Comparison of ENCODE assay signal across 23 cellular contexts in the genomic region with DNA sequence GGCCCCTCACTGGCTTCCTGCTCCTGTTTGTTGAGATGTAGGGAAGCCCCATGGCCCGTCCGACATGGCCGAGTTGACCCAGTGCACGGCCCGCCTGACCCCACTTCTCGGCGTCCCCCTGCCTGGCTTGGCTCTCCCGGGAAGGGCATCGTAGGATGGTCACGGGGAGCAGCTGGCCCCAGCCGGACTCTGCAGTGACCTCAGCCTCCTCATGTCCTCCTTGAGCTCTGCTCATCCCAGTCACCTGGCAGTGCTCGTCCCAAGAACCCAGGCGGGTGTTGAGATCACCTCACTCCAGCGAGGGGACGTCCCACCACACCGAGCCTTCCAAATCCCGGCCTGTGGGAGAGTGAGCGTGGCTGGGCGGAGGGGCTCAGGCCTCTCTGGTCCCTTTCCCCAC. TPM values are rescaled to one million over a fixed set of nuclear protein-coding genes. Genes with fewer than 3 reads are reported as not detected.
DNase-seq lines count a peak whose midpoint lies in the region; ATAC-seq, FAIRE-seq and TF ChIP-seq lines count a peak whose summit lies in the region.
"Had no signal": no experiment of that assay in that cellular context is flagged by ENCODE, and none has a peak within 500 bp of the region (broad histone marks: within the 10 kb centered on the region; RNA-seq: fewer than 3 reads in every experiment).

No MANE protein-coding gene starts in this region.

- no peak overlapping the region for H2AK5ac ChIP-seq in H1 (ENCODE audit: low read depth, low read length)
- H2AK5ac ChIP-seq in neuronal stem cell (ENCODE audit: low read depth, low read length) = peak overlapping the region; percentile 28

- DNase-seq in HCT116 (ENCODE audit: low read depth, low spot score) (no peak), Panc1 (ENCODE audit: low read depth, low spot score) (no peak), H1 (ENCODE audit: low read depth in 1 of 2, low spot score in 2 of 2) (no peak), neuronal stem cell (ENCODE audit: low spot score) (no peak), left ventricle myocardium inferior (no peak)
- DNase-seq: 8988T; ACHN; AML-193; BE2C; CD4-positive, alpha-beta T cell; CD8-positive, alpha-beta memory T cell; DMS53; DMS79 treated with DMSO at 0.1 percent for 48 hours; GF-D8 had no signal

- H3K14ac ChIP-seq in H1 (ENCODE audit: insufficient read length) (no peak overlapping the region), neuronal stem cell (ENCODE audit: low read length) (no peak overlapping the region)

- no peak for TF ChIP-seq CTCF in HCT116 (IDR thresholded peaks at IDR 0.05 in 2 of 3, conservative IDR thresholded peaks at IDR 0.05 in 1 of 3; ENCODE audit: borderline replicate concordance in 1 of 3, insufficient read depth in 1 of 3, low read depth in 2 of 3, low read length in 2 of 3)
- TF ChIP-seq CTCF in Panc1 (IDR thresholded peaks at IDR 0.05) = no peak
- TF ChIP-seq CTCF in H1 (IDR thresholded peaks at IDR 0.05; ENCODE audit: control extremely low read depth in 1 of 3, insufficient read depth in 1 of 3, low read depth in 1 of 3, low read length in 3 of 3) = no peak
- TF ChIP-seq CTCF in left ventricle myocardium inferior (IDR thresholded peaks at IDR 0.05; ENCODE audit: borderline replicate concordance) = no peak

- H4K91ac ChIP-seq in H1 (replicated peaks; ENCODE audit: insufficient read length, low read length) (no peak overlapping the region), neuronal stem cell (ENCODE audit: low read depth, low read length, poor library complexity) (no peak overlapping the region)

- H3K4me1 ChIP-seq in HCT116 (ENCODE audit: control insufficient read depth in 1 of 2, insufficient read depth in 2 of 2, low read length in 2 of 2) (peaks cover 0 to 4% of the 10 kb centered on the region in 2 experiments; a peak in 1 of 4 replicates), Panc1 (ENCODE audit: control insufficient read depth, insufficient read depth, low read length) (peaks cover 88% of the 10 kb centered on the region), H1 (replicated peaks in 1 of 4; ENCODE audit: control insufficient read depth in 3 of 4, insufficient read depth in 4 of 4, low read length in 3 of 4) (peaks cover 0 to under 1% (median 0%) of the 10 kb centered on the region in 4 experiments; a peak in 3 of 7 replicates), neuronal stem cell (ENCODE audit: control insufficient read depth in 2 of 2, insufficient read depth in 1 of 2, low read depth in 1 of 2, low read length in 2 of 2) (peaks cover 0 to under 1% of the 10 kb centered on the region in 2 donors), left ventricle myocardium inferior (peaks cover 35% of the 10 kb centered on the region)

- TF ChIP-seq RAD21 in HCT116 (IDR thresholded peaks at IDR 0.05; ENCODE audit: low read depth) (no peak), H1 (IDR thresholded peaks at IDR 0.05 in 1 of 2, conservative IDR thresholded peaks at IDR 0.05 in 1 of 2; ENCODE audit: low read depth in 2 of 2, low read length in 2 of 2) (no peak)

- H3K4ac ChIP-seq in H1 (replicated peaks; ENCODE audit: insufficient read length, low read depth, low read length) (no peak overlapping the region), neuronal stem cell (ENCODE audit: low read length) (no peak overlapping the region)

- H3K79me2 ChIP-seq in HCT116 (ENCODE audit: insufficient read depth, low read length) = peaks cover 76% of the 10 kb centered on the region
- H3K79me2 ChIP-seq in H1 (ENCODE audit: control insufficient read depth in 1 of 2, insufficient read depth in 2 of 2, low read length in 2 of 2) = no peaks in the 10 kb centered on the region

- H3K4me3 ChIP-seq in HCT116 (replicated peaks in 1 of 2; ENCODE audit: low read depth in 1 of 2, low read length in 2 of 2) = no peak overlapping the region
- H3K4me3 ChIP-seq in Panc1 (ENCODE audit: low read depth in 2 of 2, low read length in 2 of 2) = no peak overlapping the region
- no peak overlapping the region for H3K4me3 ChIP-seq in H1 (ENCODE audit: extremely low read depth in 1 of 4, insufficient read depth in 2 of 4, low read depth in 3 of 4, low read length in 4 of 4)
- H3K4me3 ChIP-seq in neuronal stem cell (ENCODE audit: low read length in 2 of 2) = no peak overlapping the region
- H3K4me3 ChIP-seq in left ventricle myocardium inferior = no peak overlapping the region
- H3K4me3 ChIP-seq: A549; BLaER1 treated with 17β-estradiol and CSF1 and Interleukin-3, amounts not matched to agents 10 nM and 100 nM; GM23338; HAP-1 had no signal

- RAD21 ChIA-PET in HCT116 (lab: Charles Lee; ENCODE audit: low non-redundant PET in 1 of 2, low total read pairs in 2 of 2, uncharacterized antibody in 2 of 2, unreplicated experiment in 2 of 2) = no interaction called here

- H2BK5ac ChIP-seq in H1 (ENCODE audit: low read depth, low read length) (no peak overlapping the region), neuronal stem cell (ENCODE audit: low read length) (no peak overlapping the region)

- no peak overlapping the region for H2AFZ ChIP-seq in HCT116 (ENCODE audit: low read depth, low read length, poor library complexity, severe bottlenecking)
- H2AFZ ChIP-seq in H1 (ENCODE audit: low read length) = no peak overlapping the region
- H2AFZ ChIP-seq in neuronal stem cell (ENCODE audit: low read length) = no peak overlapping the region
- H2AFZ ChIP-seq: GM23338 had no signal

- H2BK120ac ChIP-seq in H1 (replicated peaks; ENCODE audit: low read depth, low read length) (no peak overlapping the region), neuronal stem cell (ENCODE audit: low read depth, low read length) (no peak overlapping the region)

- H3K27ac ChIP-seq in HCT116 (ENCODE audit: low read depth, low read length) (peak overlapping the region; percentile 14; the same call in 1 of the 2 replicates), Panc1 (ENCODE audit: low read length) (peak overlapping the region; percentile 63), H1 (ENCODE audit: low read depth, low read length) (no peak overlapping the region), neuronal stem cell (replicated peaks; ENCODE audit: low read length) (no peak overlapping the region), left ventricle myocardium inferior (replicated peaks) (no peak overlapping the region)
- H3K27ac ChIP-seq: A549 had no signal

- H3K9me3 ChIP-seq in HCT116 (ENCODE audit: control insufficient read depth in 1 of 2, insufficient read depth in 1 of 2, low read depth in 1 of 2, low read length in 2 of 2) = no peaks in the 10 kb centered on the region
- H3K9me3 ChIP-seq in Panc1 (ENCODE audit: control insufficient read depth, insufficient read depth, low read depth, low read length) = no peaks in the 10 kb centered on the region
- no peaks in the 10 kb centered on the region for H3K9me3 ChIP-seq in H1 (ENCODE audit: insufficient read depth in 2 of 2, low read depth in 1 of 2, low read length in 1 of 2)
- H3K9me3 ChIP-seq in neuronal stem cell (replicated peaks in 1 of 2; ENCODE audit: control insufficient read depth in 2 of 2, insufficient read depth in 1 of 2, low read depth in 1 of 2, low read length in 2 of 2) = no peaks in the 10 kb centered on the region
- no peaks in the 10 kb centered on the region for H3K9me3 ChIP-seq in left ventricle myocardium inferior (replicated peaks)
- H3K9me3 ChIP-seq: A549; BE2C; BLaER1 treated with 17β-estradiol and CSF1 and Interleukin-3, amounts not matched to agents 10 nM and 100 nM; HAP-1 had no signal

- H3K4me2 ChIP-seq in HCT116 (ENCODE audit: low read length) (no peak overlapping the region), H1 (ENCODE audit: insufficient read depth in 1 of 2, low read depth in 2 of 2, low read length in 2 of 2) (no peak overlapping the region), neuronal stem cell (ENCODE audit: insufficient read depth, low read length, poor library complexity, severe bottlenecking) (no peak overlapping the region)
- H3K4me2 ChIP-seq: A549, GM23338 had no signal

- POLR2A ChIA-PET in HCT116 (lab: Charles Lee) = no interaction called here
- POLR2A ChIA-PET in Panc1 (lab: Charles Lee) = no interaction called here
- POLR2A ChIA-PET in H1 (lab: Charles Lee; ENCODE audit: partially characterized antibody) = no interaction called here

- no peaks in the 10 kb centered on the region for H3K23me2 ChIP-seq in H1 (ENCODE audit: low read depth, low read length)

- H4K8ac ChIP-seq in H1 (ENCODE audit: extremely low read depth, insufficient read depth, low read length) = peak overlapping the region; percentile 28
- peak overlapping the region; percentile 92 for H4K8ac ChIP-seq in neuronal stem cell (ENCODE audit: low read depth, low read length)

- H2BK12ac ChIP-seq in H1 (ENCODE audit: low read depth, low read length) (no peak overlapping the region), neuronal stem cell (ENCODE audit: low read length) (no peak overlapping the region)

- no peak for TF ChIP-seq POLR2A in HCT116 (IDR thresholded peaks at IDR 0.05; ENCODE audit: borderline replicate concordance, extremely low read depth, insufficient read depth, insufficient read length)
- no peak for TF ChIP-seq POLR2A in H1 (IDR thresholded peaks at IDR 0.05; ENCODE audit: control extremely low read depth in 1 of 2, low read depth in 2 of 2, low read length in 2 of 2)

- H2BK20ac ChIP-seq in H1 (ENCODE audit: low read length) = no peak overlapping the region

- no peak overlapping the region for H2BK15ac ChIP-seq in H1 (ENCODE audit: low read length)
- peak overlapping the region; percentile 49 for H2BK15ac ChIP-seq in neuronal stem cell (ENCODE audit: low read length)

- H3K9ac ChIP-seq in HCT116 (ENCODE audit: low read length) = no peak overlapping the region
- no peak overlapping the region for H3K9ac ChIP-seq in H1 (replicated peaks in 1 of 4; ENCODE audit: extremely low read depth in 1 of 4, low read depth in 3 of 4, low read length in 3 of 4)
- H3K9ac ChIP-seq in neuronal stem cell (ENCODE audit: low read depth, low read length, poor library complexity) = no peak overlapping the region

- H3K27me3 ChIP-seq in HCT116 (ENCODE audit: insufficient read depth, low read length) (no peaks in the 10 kb centered on the region), Panc1 (ENCODE audit: control insufficient read depth, insufficient read depth, low read length) (no peaks in the 10 kb centered on the region), H1 (replicated peaks in 1 of 4; ENCODE audit: control insufficient read depth in 3 of 4, extremely low read depth in 1 of 4, insufficient read depth in 3 of 4, low read length in 3 of 4) (no peaks in the 10 kb centered on the region), neuronal stem cell (ENCODE audit: control insufficient read depth in 3 of 3, insufficient read depth in 3 of 3, low read depth in 1 of 3, low read length in 3 of 3) (peaks cover 0 to 28% (median 0%) of the 10 kb centered on the region in 3 experiments), left ventricle myocardium inferior (ENCODE audit: low read depth) (peaks cover 19% of the 10 kb centered on the region)
- H3K27me3 ChIP-seq: BE2C; BLaER1 treated with 17β-estradiol and CSF1 and Interleukin-3, amounts not matched to agents 10 nM and 100 nM had no signal

- in situ Hi-C loops in Panc1 (cut with HindIII; ENCODE audit: low pct_unique_long_range_greater_than_20kb, low sequenced_read_pairs) = no loop called here

- no peak overlapping the region for H3K18ac ChIP-seq in H1 (ENCODE audit: extremely low read depth, low read length)
- peak overlapping the region; percentile 76 for H3K18ac ChIP-seq in neuronal stem cell (ENCODE audit: low read length)

- H3K9me2 ChIP-seq in HCT116 (ENCODE audit: insufficient read depth) = no peaks in the 10 kb centered on the region

- no peak overlapping the region for H3K56ac ChIP-seq in H1 (replicated peaks; ENCODE audit: insufficient read length, low read depth, low read length)

- ATAC-seq in HCT116 (no peak), Panc1 (no peak), GM19452 (IDR thresholded peaks at IDR 0.05; ENCODE audit: unreplicated experiment) (no peak), GM21619 (IDR thresholded peaks at IDR 0.05; ENCODE audit: unreplicated experiment) (no peak)
- ATAC-seq: A549, GM23338 had no signal

- no peaks in the 10 kb centered on the region for H4K20me1 ChIP-seq in HCT116 (ENCODE audit: insufficient read depth)
- peaks cover 6 to 23% of the 10 kb centered on the region in 2 experiments for H4K20me1 ChIP-seq in H1 (replicated peaks in 1 of 2; ENCODE audit: control insufficient read depth in 1 of 2, insufficient read depth in 2 of 2, low read length in 2 of 2)

- peaks cover 7% of the 10 kb centered on the region; the same call in 1 of the 2 replicates for H3K79me1 ChIP-seq in H1 (ENCODE audit: low read depth, low read length)
- H3K79me1 ChIP-seq in neuronal stem cell (ENCODE audit: low read depth, low read length) = peaks cover 8% of the 10 kb centered on the region

- H3K23ac ChIP-seq in H1 (ENCODE audit: insufficient read length) (no peak overlapping the region), neuronal stem cell (ENCODE audit: low read depth, low read length, poor library complexity) (no peak overlapping the region)

- H3K36me3 ChIP-seq in HCT116 (ENCODE audit: control insufficient read depth in 1 of 2, insufficient read depth in 2 of 2, low read length in 2 of 2) = peaks cover 54 to 55% of the 10 kb centered on the region in 2 experiments; a peak in 3 of 4 replicates
- 0 out of 2 replicates have a peak, but pooled peaks cover 3% of the 10 kb centered on the region for H3K36me3 ChIP-seq in Panc1 (ENCODE audit: control insufficient read depth, insufficient read depth, low read length)
- no peaks in the 10 kb centered on the region for H3K36me3 ChIP-seq in H1 (ENCODE audit: control insufficient read depth in 2 of 4, insufficient read depth in 4 of 4, low read length in 3 of 4)
- H3K36me3 ChIP-seq in neuronal stem cell (replicated peaks in 1 of 2; ENCODE audit: control insufficient read depth in 2 of 2, insufficient read depth in 2 of 2, low read length in 2 of 2) = no peaks in the 10 kb centered on the region
- H3K36me3 ChIP-seq in left ventricle myocardium inferior = peaks cover 33% of the 10 kb centered on the region
- H3K36me3 ChIP-seq: HAP-1 had no signal

- CTCF ChIA-PET in HCT116 (lab: Charles Lee) = no interaction called here
- CTCF ChIA-PET in Panc1 (lab: Charles Lee) = no interaction called here
- CTCF ChIA-PET in H1 (lab: Charles Lee; ENCODE audit: partially characterized antibody) = interaction anchor here (0.9 to 1.8 kb wide), 2 partner anchors 15 to 41 kb away, joined by 3 to 4 read pairs; no protein-coding TSS in a partner anchor

- BruUV-seq in HCT116 (replicated peaks; lab: Mats Ljungman, UMichigan) (no TSS peak), Panc1 (replicated peaks; lab: Mats Ljungman, UMichigan) (no TSS peak)

- 89% methylated on average over 19 of the region's 19 CpGs; no CpG with 5 or more reads in 1 of the 2 experiments for WGBS in H1 (ENCODE audit: extremely low coverage in 1 of 2, insufficient coverage in 1 of 2, insufficient read length in 1 of 2, insufficient replicate concordance in 2 of 2, low coverage in 1 of 2, low lambda C conversion rate in 2 of 2, missing lambda C conversion rate in 1 of 2), 2 experiments
- no CpG with 5 or more reads among the region's 19 CpGs for WGBS in neuronal stem cell (ENCODE audit: extremely low coverage in 2 of 2, insufficient read length in 2 of 2, insufficient replicate concordance in 1 of 2), 2 donors

- no peak overlapping the region for H4K5ac ChIP-seq in H1 (ENCODE audit: insufficient read length, low read depth, low read length)

- intact Hi-C loops in HCT116 (cut with micrococcal nuclease) = no loop called here
- intact Hi-C loops in Panc1 (cut with micrococcal nuclease; ENCODE audit: unreplicated experiment) = no loop called here
- intact Hi-C loops in left ventricle myocardium inferior (cut with micrococcal nuclease) = no loop called here

- no peak for FAIRE-seq in H1 (lab: Jason Lieb, UNC)
- FAIRE-seq: A549, GM12892, H54 had no signal

- no peak for TF ChIP-seq EP300 in H1 (IDR thresholded peaks at IDR 0.05; ENCODE audit: borderline replicate concordance in 1 of 2, low read depth in 2 of 2, low read length in 2 of 2)

RNA-seq across cellular contexts. Expression of a gene that starts 15.7 kb away (rescaled TPM):
- 107 TPM for total RNA-seq in HCT116 (2021; ENCODE audit: unreplicated experiment)
- 119 and 125 TPM in 2 replicates for polyA plus RNA-seq in HCT116 (2012)
- 167 TPM for total RNA-seq in Panc1 (2021; ENCODE audit: unreplicated experiment)
- 145 TPM for polyA plus RNA-seq in Panc1 (2012; ENCODE audit: insufficient read length)
- 18.2 and 18.5 TPM in 2 replicates for total RNA-seq in H1 (2021; fragmentation: NEBNext Ultra II Directional; extraction: Animal tissue kit (Norgen Biotek cat#: 25700))
- 10.5 and 13.3 TPM in 2 replicates for polyA plus RNA-seq in H1 (2011; rRNA removed)
- 10.5 TPM for polyA plus RNA-seq in H1 (2011; cell fraction: cytosol; rRNA removed)
- 30.4 TPM for polyA plus RNA-seq in H1 (2011; cell fraction: nucleus; rRNA removed)
- 15.4 to 21.3 TPM (median 15.8 TPM) in 4 replicates for polyA plus RNA-seq in H1 (2012, experiment 1 of 2)
- polyA plus RNA-seq in H1 (2012, experiment 2 of 2) = 19.2 TPM
- 19.8 TPM for polyA plus RNA-seq in H1 (2013, experiment 1 of 2)
- 21.9 TPM for polyA plus RNA-seq in H1 (2013, experiment 2 of 2)
- 6.1 and 7.4 TPM in 2 replicates for polyA minus RNA-seq in H1 (2011; rRNA and poly(A)+ RNA removed)
- polyA minus RNA-seq in H1 (2011; cell fraction: cytosol; rRNA and poly(A)+ RNA removed) = 9.3 TPM
- 10.6 TPM for polyA minus RNA-seq in H1 (2011; cell fraction: nucleus; rRNA and poly(A)+ RNA removed)
- polyA plus RNA-seq in neuronal stem cell (2013, experiment 1 of 2) = 3.5 TPM
- polyA plus RNA-seq in neuronal stem cell (2013, experiment 2 of 2) = 3.9 TPM
- 12.7 TPM for total RNA-seq in left ventricle myocardium inferior

RNA-seq across cellular contexts. Expression of a gene that starts 50.7 kb away (rescaled TPM):
- total RNA-seq in HCT116 (2021; ENCODE audit: unreplicated experiment) (187 TPM), Panc1 (2021; ENCODE audit: unreplicated experiment) (44.1 TPM), left ventricle myocardium inferior (not detected)
- 139 and 172 TPM in 2 replicates for polyA plus RNA-seq in HCT116 (2012)
- polyA plus RNA-seq in Panc1 (2012; ENCODE audit: insufficient read length) = 73.6 TPM
- total RNA-seq in H1 (2021; fragmentation: NEBNext Ultra II Directional; extraction: Animal tissue kit (Norgen Biotek cat#: 25700)) = 0.75 and 0.89 TPM in 2 replicates
- 0.53 and 0.97 TPM in 2 replicates for polyA plus RNA-seq in H1 (2011; rRNA removed)
- polyA plus RNA-seq in H1 (2011; cell fraction: cytosol; rRNA removed) = 0.32 TPM
- 0.53 TPM for polyA plus RNA-seq in H1 (2011; cell fraction: nucleus; rRNA removed)
- polyA plus RNA-seq in H1 (2012, experiment 1 of 2) = 0.15 to 0.68 TPM (median 0.34 TPM) in 4 replicates
- polyA plus RNA-seq in H1 (2012, experiment 2 of 2) = 0.43 TPM
- polyA plus RNA-seq in H1 (2013, experiment 1 of 2) = 0.77 TPM
- polyA plus RNA-seq in H1 (2013, experiment 2 of 2) = 0.87 TPM
- polyA minus RNA-seq in H1 (2011; rRNA and poly(A)+ RNA removed) = 0.19 and 0.24 TPM in 2 replicates
- not detected for polyA minus RNA-seq in H1 (2011; cell fraction: cytosol; rRNA and poly(A)+ RNA removed)
- polyA minus RNA-seq in H1 (2011; cell fraction: nucleus; rRNA and poly(A)+ RNA removed) = 0.20 TPM
- 0.28 TPM for polyA plus RNA-seq in neuronal stem cell (2013, experiment 1 of 2)
- 0.21 TPM for polyA plus RNA-seq in neuronal stem cell (2013, experiment 2 of 2)
- total RNA-seq: CD8-positive, alpha-beta memory T cell; G401 had no signal
- polyA plus RNA-seq: CD8-positive, alpha-beta memory T cell had no signal

Comparison
In these comparisons a context has a peak if more than half of its experiments do, and no peak if none do; other contexts are left out.
1. H3K27ac ChIP-seq: peak in HCT116 (single experiment) and Panc1 (single experiment); none in H1 (single experiment), neuronal stem cell (single experiment) and left ventricle myocardium inferior (single experiment).
2. RNA of a gene that starts 50.7 kb away (total RNA-seq): 187 TPM in HCT116 (single experiment) and 44.1 TPM in Panc1 (single experiment); 0.75 to 0.89 TPM in H1 and not detected in left ventricle myocardium inferior (single experiment); every median in the first group is over 10 times any median in the second.